ENCODE assay signal across 19 cellular contexts in the genomic region with DNA sequence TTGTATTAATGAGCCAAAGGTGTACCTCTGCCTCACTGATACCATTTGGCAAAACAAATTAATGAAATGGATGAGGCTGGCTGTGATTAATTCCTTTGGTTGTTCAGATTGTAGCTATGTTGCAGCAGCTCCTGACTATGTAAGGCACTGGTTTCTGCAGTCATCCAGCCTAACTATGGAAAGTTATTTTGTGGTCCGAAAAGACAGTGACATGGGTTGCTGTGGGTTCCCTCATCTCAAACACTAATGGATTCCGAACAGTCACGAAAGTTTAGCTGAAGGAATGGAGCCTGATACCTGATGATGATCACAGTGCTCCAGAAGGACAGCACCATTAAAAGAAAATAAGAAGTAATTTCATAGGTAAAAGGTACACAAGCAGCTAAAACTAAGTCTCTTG. TPM values are rescaled to one million over a fixed set of nuclear protein-coding genes. Genes with fewer than 3 reads are reported as not detected.
"Had no signal": no experiment of that assay in that cellular context is flagged by ENCODE, and none has a peak within 500 bp of the region (broad histone marks: within the 10 kb centered on the region; RNA-seq: fewer than 3 reads in every experiment).

No MANE protein-coding gene starts in this region.

- DNase-seq: activated CD4-positive, alpha-beta memory T cell treated with anti-CD3 and anti-CD28 coated beads, Interleukin-2, amount 10 ng/mL, durations not matched to agents 7 days and 5 days; activated CD4-positive, alpha-beta T cell treated with anti-CD3 and anti-CD28 coated beads for 48 hours; activated CD8-positive, alpha-beta memory T cell treated with anti-CD3 and anti-CD28 coated beads, Interleukin-2, amount 10 ng/mL, durations not matched to agents 7 days and 5 days; activated naive CD4-positive, alpha-beta T cell treated with anti-CD3 and anti-CD28 coated beads, Interleukin-2, amount 10 ng/mL, durations not matched to agents 7 days and 5 days; adrenal gland; foreskin keratinocyte; glutamatergic neuron; hypothalamus; islet precursor cell; naive B cell; stimulated activated CD4-positive, alpha-beta T cell treated with anti-CD3 and anti-CD28 coated beads, Interleukin-4, amount 100 ng/mL, for 24 hours; upper lobe of right lung had no signal

- H3K9me3 Mint-ChIP-seq: activated CD4-positive, alpha-beta memory T cell treated with anti-CD3 and anti-CD28 coated beads, Interleukin-2, amount 10 ng/mL, durations not matched to agents 7 days and 5 days; activated naive CD4-positive, alpha-beta T cell treated with anti-CD3 and anti-CD28 coated beads, Interleukin-2, amount 10 ng/mL, durations not matched to agents 7 days and 5 days; naive B cell; stimulated activated effector memory CD8-positive, alpha-beta T cell treated with anti-CD3 and anti-CD28 coated beads, Interleukin-12 subunit alpha, Interleukin-12 subunit beta, amount 100 ng/mL, for 72 hours; T-helper 2 cell treated with Interferon-gamma antibody and Interleukin-4, amounts not matched to agents 5 μg/mL and 100 μg/mL, for 36 hours had no signal

- H3K9me3 ChIP-seq: adrenal gland, thoracic aorta, upper lobe of right lung had no signal

- H3K4me1 ChIP-seq: foreskin keratinocyte had no signal

- H3K27ac Mint-ChIP-seq: activated CD4-positive, alpha-beta memory T cell treated with anti-CD3 and anti-CD28 coated beads, Interleukin-2, amount 10 ng/mL, durations not matched to agents 7 days and 5 days; activated naive CD4-positive, alpha-beta T cell treated with anti-CD3 and anti-CD28 coated beads, Interleukin-2, amount 10 ng/mL, durations not matched to agents 7 days and 5 days; stimulated activated effector memory CD8-positive, alpha-beta T cell treated with anti-CD3 and anti-CD28 coated beads, Interleukin-12 subunit alpha, Interleukin-12 subunit beta, amount 100 ng/mL, for 72 hours; T-helper 2 cell treated with Interferon-gamma antibody and Interleukin-4, amounts not matched to agents 5 μg/mL and 100 μg/mL, for 36 hours had no signal

- H3K36me3 ChIP-seq: adrenal gland had no signal

- ATAC-seq: activated CD8-positive, alpha-beta memory T cell treated with anti-CD3 and anti-CD28 coated beads, Interleukin-2, amount 10 ng/mL, durations not matched to agents 7 days and 5 days; foreskin keratinocyte; sciatic nerve; stimulated activated effector memory CD8-positive, alpha-beta T cell treated with anti-CD3 and anti-CD28 coated beads, Interleukin-12 subunit alpha, Interleukin-12 subunit beta, amount 100 ng/mL, for 72 hours; upper lobe of right lung had no signal

- H3K27me3 Mint-ChIP-seq: activated CD4-positive, alpha-beta memory T cell treated with anti-CD3 and anti-CD28 coated beads, Interleukin-2, amount 10 ng/mL, durations not matched to agents 7 days and 5 days; activated CD8-positive, alpha-beta memory T cell treated with anti-CD3 and anti-CD28 coated beads, Interleukin-2, amount 10 ng/mL, durations not matched to agents 7 days and 5 days; activated naive CD4-positive, alpha-beta T cell treated with anti-CD3 and anti-CD28 coated beads, Interleukin-2, amount 10 ng/mL, durations not matched to agents 7 days and 5 days; naive B cell had no signal

- H3K4me3 Mint-ChIP-seq: activated CD4-positive, alpha-beta memory T cell treated with anti-CD3 and anti-CD28 coated beads, Interleukin-2, amount 10 ng/mL, durations not matched to agents 7 days and 5 days; activated CD8-positive, alpha-beta memory T cell treated with anti-CD3 and anti-CD28 coated beads, Interleukin-2, amount 10 ng/mL, durations not matched to agents 7 days and 5 days; activated naive CD4-positive, alpha-beta T cell treated with anti-CD3 and anti-CD28 coated beads, Interleukin-2, amount 10 ng/mL, durations not matched to agents 7 days and 5 days; stimulated activated effector memory CD8-positive, alpha-beta T cell treated with anti-CD3 and anti-CD28 coated beads, Interleukin-12 subunit alpha, Interleukin-12 subunit beta, amount 100 ng/mL, for 72 hours; T-helper 2 cell treated with Interferon-gamma antibody and Interleukin-4, amounts not matched to agents 5 μg/mL and 100 μg/mL, for 36 hours had no signal

- H3K27me3 ChIP-seq: adrenal gland, foreskin keratinocyte, upper lobe of right lung had no signal

- H3K27ac ChIP-seq: foreskin keratinocyte, parathyroid adenoma, SK-N-MC, thoracic aorta, upper lobe of right lung had no signal

- H3K4me3 ChIP-seq: adrenal gland, lung, SK-N-MC, thoracic aorta, upper lobe of right lung had no signal

RNA-seq across cellular contexts. Expression of gene GPR3, which starts 55.0 kb away (rescaled TPM):
- total RNA-seq: thoracic aorta had no signal
